16 cellular contexts compared by ENCODE assay signal in genomic region chr12:117360551-117361311, GRCh38. TPM values are rescaled to one million over a fixed set of nuclear protein-coding genes. Genes with fewer than 3 reads are reported as not detected.
DNase-seq lines count a peak whose midpoint lies in the region; ATAC-seq and TF ChIP-seq lines count a peak whose summit lies in the region.
"Had no signal": no experiment of that assay in that cellular context is flagged by ENCODE, and none has a peak within 500 bp of the region (broad histone marks: within the 10 kb centered on the region; RNA-seq: fewer than 3 reads in every experiment).

No MANE protein-coding gene starts in this region.

- H3K27ac Mint-ChIP-seq in brain = no peak overlapping the region

- peak overlapping the region; percentile 3 for H3K4me3 ChIP-seq in kidney epithelial cell (ENCODE audit: low read depth, low read length)
- peak overlapping the region in 3 of 4 donors; percentile 1 to 9 (median 3) for H3K4me3 ChIP-seq in stomach
- H3K4me3 ChIP-seq: HAP-1, ovary, SJSA1 had no signal

- H3K36me3 Mint-ChIP-seq in brain = no peaks in the 10 kb centered on the region

- peaks cover 92% of the 10 kb centered on the region for H3K27me3 Mint-ChIP-seq in brain

- TF ChIP-seq EP300 in stomach (IDR thresholded peaks at IDR 0.05) = no peak

- WGBS in stomach, 5 donors = 4 to 9% (median 5%) methylated on average over 39 to 86 of the region's 86 CpGs

- H3K9me3 ChIP-seq in stomach = no peaks in the 10 kb centered on the region
- H3K9me3 ChIP-seq: HAP-1, ovary, SJSA1 had no signal

- intact Hi-C loops in stomach (cut with DNase I; ENCODE audit: low total_unique reads) = loop anchor here (5.0 kb wide), 1 partner anchor 227 kb away; no protein-coding TSS in a partner anchor

- H3K27me3 ChIP-seq in kidney epithelial cell (ENCODE audit: control insufficient read depth, insufficient read depth, low read length) (peaks cover 74% of the 10 kb centered on the region), stomach (peaks cover 11 to 97% (median 71%) of the 10 kb centered on the region in 3 donors)
- H3K27me3 ChIP-seq: ovary had no signal

- peaks cover 0 to 14% (median 10%) of the 10 kb centered on the region in 4 donors for H3K4me1 ChIP-seq in stomach
- H3K4me1 ChIP-seq: HAP-1 had no signal

- peak overlapping the region; percentile 37 to 77 (median 73) for H3K4me3 Mint-ChIP-seq in brain
- H3K4me3 Mint-ChIP-seq: activated T-cell treated with anti-CD3 and anti-CD28 coated beads, Interleukin-2, amount 50 U/mL, for 4 hours had no signal

- no peak for TF ChIP-seq POLR2A in stomach (IDR thresholded peaks at IDR 0.05)

- peaks cover 0 to 2% (median 0%) of the 10 kb centered on the region in 5 experiments for H3K9me3 Mint-ChIP-seq in brain
- H3K9me3 Mint-ChIP-seq: activated T-cell treated with anti-CD3 and anti-CD28 coated beads, Interleukin-2, amount 50 U/mL, for 4 hours had no signal

- no peaks in the 10 kb centered on the region for H3K4me1 Mint-ChIP-seq in brain

- no peak overlapping the region for H3K27ac ChIP-seq in stomach
- H3K27ac ChIP-seq: epithelial cell of prostate, ovary, SJSA1 had no signal

- H3K36me3 ChIP-seq in kidney epithelial cell (ENCODE audit: control insufficient read depth, insufficient read depth, low read length) = no peaks in the 10 kb centered on the region
- H3K36me3 ChIP-seq in stomach = no peaks in the 10 kb centered on the region
- H3K36me3 ChIP-seq: HAP-1, ovary, SJSA1 had no signal

- no peak for ATAC-seq in HG03442 (IDR thresholded peaks at IDR 0.05; ENCODE audit: unreplicated experiment)
- ATAC-seq: activated CD4-positive, CD25-positive, alpha-beta regulatory T cell treated with anti-CD3 and anti-CD28 coated beads, Interleukin-2, amount 50 U/mL, for 24 hours; activated T-cell treated with anti-CD3 and anti-CD28 coated beads, Interleukin-2, amount 50 U/mL, for 4 hours had no signal

- TF ChIP-seq CTCF in brain (conservative IDR thresholded peaks at IDR 0.05) (no peak), kidney epithelial cell (IDR thresholded peaks at IDR 0.05; ENCODE audit: insufficient read depth, low read length, poor library complexity, severe bottlenecking) (no peak), stomach (IDR thresholded peaks at IDR 0.05) (no peak)

- DNase-seq in NCI-H345 treated with DMSO at 0.1 percent for 48 hours (lab: John Stamatoyannopoulos, UW; ENCODE audit: unreplicated experiment) (peak; percentile 20), NCI-H345 (lab: John Stamatoyannopoulos, UW) (no peak), kidney epithelial cell (ENCODE audit: low read depth) (no peak), stomach (no peak), DMS153 (lab: John Stamatoyannopoulos, UW) (no peak), midbrain (lab: John Stamatoyannopoulos, UW) (no peak)
- DNase-seq: activated T-cell treated with anti-CD3 and anti-CD28 coated beads, Interleukin-2, amount 50 U/mL, for 4 hours; kidney glomerular epithelial cell; ovary had no signal

RNA-seq across cellular contexts. Expression of gene NOS1, which starts 0.7 kb away (rescaled TPM):
- 1.5 TPM for polyA plus RNA-seq in brain (ENCODE audit: insufficient read depth, low read depth, low replicate concordance)
- 0.04 TPM in 1 of 2 replicates, not detected in the other for total RNA-seq in kidney epithelial cell
- 1 to 10 TPM in 1 of 5 donors, under 1 TPM in 3, not detected in 1; 0.29 to 3.1 (median 0.44) TPM for total RNA-seq in stomach
- under 1 TPM in 1 of 3 donors, not detected in 2; 0.15 TPM for polyA plus RNA-seq in stomach
- total RNA-seq: SJSA1, subcutaneous adipose tissue had no signal
